ENCODE assay signal across 12 cellular contexts in genomic region chr11:48096588-48097525, GRCh38.
DNase-seq lines count a peak whose midpoint lies in the region; FAIRE-seq and TF ChIP-seq lines count a peak whose summit lies in the region.
"Had no signal": no experiment of that assay in that cellular context is flagged by ENCODE, and none has a peak within 500 bp of the region (broad histone marks: within the 10 kb centered on the region; RNA-seq: fewer than 3 reads in every experiment).

No MANE protein-coding gene starts in this region.

- H2BK12ac ChIP-seq in H9 (ENCODE audit: insufficient read length, low read depth, low read length) (no peak overlapping the region), neuronal stem cell (ENCODE audit: low read length) (no peak overlapping the region)

- H3K4me2 ChIP-seq in H9 (ENCODE audit: insufficient read depth, insufficient read length, low read length) (no peak overlapping the region), PC-9 (peak overlapping the region; percentile 62), neuronal stem cell (ENCODE audit: insufficient read depth, low read length, poor library complexity, severe bottlenecking) (no peak overlapping the region)
- H3K4me2 ChIP-seq: smooth muscle cell had no signal

- H3K18ac ChIP-seq in H9 (ENCODE audit: insufficient read length, low read depth, low read length) (no peak overlapping the region), neuronal stem cell (ENCODE audit: low read length) (peak overlapping the region; percentile 34)

- H3K9me3 Mint-ChIP-seq in H9, result no peaks in the 10 kb centered on the region

- H4K20me1 ChIP-seq in H9 (ENCODE audit: control insufficient read depth, insufficient read depth, insufficient read length) (no peaks in the 10 kb centered on the region), PC-9 (ENCODE audit: insufficient read depth) (no peaks in the 10 kb centered on the region)

- no peak overlapping the region for H3K56ac ChIP-seq in H9 (ENCODE audit: insufficient read length, low read depth, low read length)

- WGBS in H9 (ENCODE audit: extremely low coverage, insufficient read length, low lambda C conversion rate), result no CpG with 5 or more reads among the region's 6 CpGs
- WGBS in neuronal stem cell (ENCODE audit: extremely low coverage in 2 of 2, insufficient read length in 2 of 2, insufficient replicate concordance in 1 of 2), 2 donors, result no CpG with 5 or more reads among the region's 6 CpGs

- H3K23ac ChIP-seq in H9 (ENCODE audit: insufficient read length, low read depth, low read length) (no peak overlapping the region), neuronal stem cell (ENCODE audit: low read depth, low read length, poor library complexity) (no peak overlapping the region)

- no peak overlapping the region for H3K27ac ChIP-seq in H9 (ENCODE audit: insufficient read length, low read depth, low read length)
- peak overlapping the region; percentile 53 for H3K27ac ChIP-seq in PC-9
- no peak overlapping the region for H3K27ac ChIP-seq in neuronal stem cell (replicated peaks; ENCODE audit: low read length)
- H3K27ac ChIP-seq in left ventricle myocardium inferior (replicated peaks), result no peak overlapping the region

- peak overlapping the region; percentile 71 to 80 (median 75); a peak in 6 of 7 replicates for H3K27ac Mint-ChIP-seq in H9

- H3F3A ChIP-seq in PC-9 (ENCODE audit: insufficient read depth, low read depth), result peaks cover 25% of the 10 kb centered on the region; the same call in 1 of the 2 replicates

- H2BK120ac ChIP-seq in H9 (ENCODE audit: low read depth, low read length, poor library complexity, severe bottlenecking) (no peak overlapping the region), neuronal stem cell (ENCODE audit: low read depth, low read length) (no peak overlapping the region)

- BruUV-seq in PC-9 (replicated peaks; lab: Mats Ljungman, UMichigan), result TSS peak; percentile 92

- no peak overlapping the region for H3K4ac ChIP-seq in H9 (ENCODE audit: low read depth, low read length)
- H3K4ac ChIP-seq in neuronal stem cell (ENCODE audit: low read length), result no peak overlapping the region

- H3K4me3 Mint-ChIP-seq in H9, result peak overlapping the region in 1 of 2 experiments; percentile 45; a peak in 2 of 5 replicates

- no peak for DNase-seq in H9
- DNase-seq in PC-9, result peak; percentile 39 to 92
- peak; percentile 86 for DNase-seq in bronchial epithelial cell (ENCODE audit: low read depth)
- no peak for DNase-seq in neuronal stem cell (ENCODE audit: low spot score)
- DNase-seq in EL, result no peak
- no peak for DNase-seq in left ventricle myocardium inferior
- no peak for DNase-seq in HAP-1 (ENCODE audit: low spot score in 2 of 2)
- DNase-seq: DMS79, midbrain had no signal

- intact Hi-C loops in PC-9 (cut with micrococcal nuclease; ENCODE audit: unreplicated experiment) (loop anchor here (1.0 kb wide), 1 partner anchor 34 kb away; no protein-coding TSS in a partner anchor), left ventricle myocardium inferior (cut with micrococcal nuclease) (no loop called here)

- H4K91ac ChIP-seq in H9 (ENCODE audit: insufficient read length, low read depth, low read length) (no peak overlapping the region), neuronal stem cell (ENCODE audit: low read depth, low read length, poor library complexity) (no peak overlapping the region)

- H3K9me3 ChIP-seq in H9 (ENCODE audit: control insufficient read depth, low read depth, low read length), result no peaks in the 10 kb centered on the region
- no peaks in the 10 kb centered on the region for H3K9me3 ChIP-seq in PC-9 (ENCODE audit: insufficient read depth, low read depth)
- no peaks in the 10 kb centered on the region for H3K9me3 ChIP-seq in neuronal stem cell (replicated peaks in 1 of 2; ENCODE audit: control insufficient read depth in 2 of 2, insufficient read depth in 1 of 2, low read depth in 1 of 2, low read length in 2 of 2)
- H3K9me3 ChIP-seq in left ventricle myocardium inferior (replicated peaks), result no peaks in the 10 kb centered on the region
- no peaks in the 10 kb centered on the region for H3K9me3 ChIP-seq in HAP-1

- H3K9me2 ChIP-seq in PC-9 (ENCODE audit: insufficient read depth), result no peaks in the 10 kb centered on the region

- H3K14ac ChIP-seq in H9 (ENCODE audit: insufficient read depth, low read length), result no peak overlapping the region
- H3K14ac ChIP-seq in neuronal stem cell (ENCODE audit: low read length), result no peak overlapping the region

- H3K36me3 Mint-ChIP-seq in H9 (ENCODE audit: insufficient read depth in 1 of 3, low read depth in 3 of 3), result no peaks in the 10 kb centered on the region; a peak in 1 of 7 replicates

- H2BK5ac ChIP-seq in H9 (ENCODE audit: insufficient read length, low read length) (no peak overlapping the region), neuronal stem cell (ENCODE audit: low read length) (no peak overlapping the region)

- peaks cover 9% of the 10 kb centered on the region; the same call in 1 of the 2 replicates for H3K4me1 ChIP-seq in H9 (ENCODE audit: insufficient read depth, low read length)
- H3K4me1 ChIP-seq in PC-9 (replicated peaks; ENCODE audit: insufficient read depth), result peaks cover 23% of the 10 kb centered on the region
- H3K4me1 ChIP-seq in neuronal stem cell (ENCODE audit: control insufficient read depth in 2 of 2, insufficient read depth in 1 of 2, low read depth in 1 of 2, low read length in 2 of 2), result peaks cover 16 to 20% of the 10 kb centered on the region in 2 donors
- peaks cover 46% of the 10 kb centered on the region for H3K4me1 ChIP-seq in left ventricle myocardium inferior
- peaks cover 48% of the 10 kb centered on the region for H3K4me1 ChIP-seq in HAP-1

- H3K23me2 ChIP-seq in H9 (ENCODE audit: insufficient read length, low read depth, low read length, poor library complexity, severe bottlenecking), result no peaks in the 10 kb centered on the region

- H2AK5ac ChIP-seq in H9 (ENCODE audit: insufficient read length, low read length), result no peak overlapping the region
- H2AK5ac ChIP-seq in neuronal stem cell (ENCODE audit: low read depth, low read length), result no peak overlapping the region

- H2AFZ ChIP-seq in H9 (ENCODE audit: low read length), result no peak overlapping the region
- H2AFZ ChIP-seq in PC-9, result no peak overlapping the region
- H2AFZ ChIP-seq in neuronal stem cell (ENCODE audit: low read length), result peak overlapping the region; percentile 27

- H3K4me3 ChIP-seq in PC-9, result no peak overlapping the region
- no peak overlapping the region for H3K4me3 ChIP-seq in bronchial epithelial cell (ENCODE audit: low read depth, low read length)
- H3K4me3 ChIP-seq in neuronal stem cell (ENCODE audit: low read length in 2 of 2), result no peak overlapping the region
- no peak overlapping the region for H3K4me3 ChIP-seq in left ventricle myocardium inferior
- no peak overlapping the region for H3K4me3 ChIP-seq in HAP-1
- H3K4me3 ChIP-seq: smooth muscle cell had no signal

- no peaks in the 10 kb centered on the region for H3K36me3 ChIP-seq in PC-9 (ENCODE audit: low read depth)
- no peaks in the 10 kb centered on the region for H3K36me3 ChIP-seq in bronchial epithelial cell (ENCODE audit: control insufficient read depth, insufficient read depth, low read length)
- no peaks in the 10 kb centered on the region for H3K36me3 ChIP-seq in neuronal stem cell (replicated peaks in 1 of 2; ENCODE audit: control insufficient read depth in 2 of 2, insufficient read depth in 2 of 2, low read length in 2 of 2)
- H3K36me3 ChIP-seq in left ventricle myocardium inferior, result no peaks in the 10 kb centered on the region
- H3K36me3 ChIP-seq in HAP-1 (replicated peaks), result no peaks in the 10 kb centered on the region

- H3K27me3 Mint-ChIP-seq in H9 (ENCODE audit: low read depth), result no peaks in the 10 kb centered on the region

- FAIRE-seq in bronchial epithelial cell (lab: Jason Lieb, UNC), result no peak
- FAIRE-seq: colon, GM18507 had no signal

- H3K79me1 ChIP-seq in H9 (ENCODE audit: insufficient read depth, low read depth, low read length, poor library complexity, severe bottlenecking) (no peaks in the 10 kb centered on the region), neuronal stem cell (ENCODE audit: low read depth, low read length) (no peaks in the 10 kb centered on the region)

- H3T11ph ChIP-seq in H9 (ENCODE audit: low read length), result no peak overlapping the region

- CTCF ChIA-PET in PC-9 (lab: Charles Lee), result interaction anchor here (0.7 kb wide), 1 partner anchor 33 kb away, joined by 4 read pairs; no protein-coding TSS in a partner anchor

- H4K8ac ChIP-seq in H9 (replicated peaks; ENCODE audit: insufficient read length, low read depth, low read length) (no peak overlapping the region), neuronal stem cell (ENCODE audit: low read depth, low read length) (no peak overlapping the region)

- POLR2A ChIA-PET in PC-9 (lab: Charles Lee; ENCODE audit: unreplicated experiment), result interaction anchor here (0.6 to 1.0 kb wide), 3 partner anchors 27 to 37 kb away, joined by 4 to 11 read pairs (median 5); no protein-coding TSS in a partner anchor

- in situ Hi-C loops in HAP-1 (cut with MboI; ENCODE audit: low sequenced_read_pairs), result no loop called here

- peaks cover 32 to 39% of the 10 kb centered on the region in 2 experiments for H3K4me1 Mint-ChIP-seq in H9

- H2BK20ac ChIP-seq in H9 (ENCODE audit: low read depth, low read length, poor library complexity, severe bottlenecking), result no peak overlapping the region

- no peak overlapping the region for H4K5ac ChIP-seq in H9 (ENCODE audit: insufficient read length, low read depth, low read length)

- H3K79me2 ChIP-seq in H9 (ENCODE audit: insufficient read depth, low read length) (no peaks in the 10 kb centered on the region), PC-9 (ENCODE audit: low read depth) (peaks cover 90% of the 10 kb centered on the region)

- H3K9ac ChIP-seq in H9 (ENCODE audit: extremely low read depth, insufficient read length, low read length) (no peak overlapping the region), neuronal stem cell (ENCODE audit: low read depth, low read length, poor library complexity) (no peak overlapping the region)

- TF ChIP-seq CTCF in H9 (conservative IDR thresholded peaks at IDR 0.05) (peak; percentile 40; the same call in 2 of the 3 replicates), PC-9 (conservative IDR thresholded peaks at IDR 0.05) (no peak), bronchial epithelial cell (IDR thresholded peaks at IDR 0.05; ENCODE audit: insufficient read depth, low read length, severe bottlenecking) (no peak), left ventricle myocardium inferior (IDR thresholded peaks at IDR 0.05; ENCODE audit: borderline replicate concordance) (no peak)

- H3K27me3 ChIP-seq in H9 (ENCODE audit: insufficient read depth, low read length), result no peaks in the 10 kb centered on the region
- H3K27me3 ChIP-seq in PC-9 (ENCODE audit: insufficient read depth, low read depth), result no peaks in the 10 kb centered on the region
- no peaks in the 10 kb centered on the region for H3K27me3 ChIP-seq in bronchial epithelial cell (ENCODE audit: control insufficient read depth, insufficient read depth, low read length)
- no peaks in the 10 kb centered on the region for H3K27me3 ChIP-seq in neuronal stem cell (ENCODE audit: control insufficient read depth in 3 of 3, insufficient read depth in 3 of 3, low read depth in 1 of 3, low read length in 3 of 3)
- H3K27me3 ChIP-seq in left ventricle myocardium inferior (ENCODE audit: low read depth), result no peaks in the 10 kb centered on the region
- no peaks in the 10 kb centered on the region for H3K27me3 ChIP-seq in HAP-1 (ENCODE audit: low read depth)

- H2BK15ac ChIP-seq in H9 (ENCODE audit: low read depth, low read length) (no peak overlapping the region), neuronal stem cell (ENCODE audit: low read length) (no peak overlapping the region)

Comparison
In these comparisons a context has a peak if more than half of its experiments do, and no peak if none do; other contexts are left out.
1. DNase-seq: peak in PC-9 (2 of 2) and bronchial epithelial cell (single experiment); none in H9 (single experiment), neuronal stem cell (single experiment), EL (single experiment), left ventricle myocardium inferior (single experiment) and HAP-1 (0 of 2).